1 cellular context compared by ENCODE assay signal in genomic region chr5:67182406-67182805, GRCh38.
TF ChIP-seq lines count a peak whose summit lies in the region.

No MANE protein-coding gene starts in this region.

TF ChIP-seq in HEK293, 187 proteins besides CTCF, POLR2A, EP300 and RAD21 (continued from another document):
- TF ChIP-seq ZFP37 (tag by site-specific recombination; IDR thresholded peaks at IDR 0.05) (no peak), ZSCAN16 (tag by site-specific recombination; IDR thresholded peaks at IDR 0.05) (no peak), GLIS1 (tag by site-specific recombination; IDR thresholded peaks at IDR 0.05) (no peak), ZNF391 (tag by site-specific recombination; IDR thresholded peaks at IDR 0.05; ENCODE audit: borderline replicate concordance, low read depth) (no peak), ZNF211 (tag by site-specific recombination; IDR thresholded peaks at IDR 0.05; ENCODE audit: low read depth) (no peak), ZSCAN4 (tag by site-specific recombination; IDR thresholded peaks at IDR 0.05) (no peak)
